8 cellular contexts compared by ENCODE assay signal in genomic region chr15:62392411-62392810, GRCh38. TPM values are rescaled to one million over a fixed set of nuclear protein-coding genes. Genes with fewer than 3 reads are reported as not detected.
DNase-seq lines count a peak whose midpoint lies in the region; ATAC-seq, FAIRE-seq and TF ChIP-seq lines count a peak whose summit lies in the region.

No MANE protein-coding gene starts in this region.

- no peak for TF ChIP-seq RAD21 in GM12878 (IDR thresholded peaks at IDR 0.05; ENCODE audit: insufficient read depth, low read depth, low read length)

- H3K79me2 ChIP-seq in GM12878 (ENCODE audit: control insufficient read depth, insufficient read depth, low read length), result peaks cover 2% of the 10 kb centered on the region

- RAD21 ChIA-PET in GM12878 (lab: Charles Lee; ENCODE audit: unreplicated experiment), result interaction anchor here (1.1 to 1.4 kb wide), 2 partner anchors 104 to 350 kb away, joined by 3 to 4 read pairs; no protein-coding TSS in a partner anchor

- CTCF ChIA-PET in A673 (lab: Charles Lee), result no interaction called here
- CTCF ChIA-PET in GM12878 (lab: Yijun Ruan, JAX), result interaction anchor here (0.8 kb wide), 1 partner anchor 161 kb away, joined by 3 read pairs; no protein-coding TSS in a partner anchor
- CTCF ChIA-PET in GM10248 (lab: Yijun Ruan, JAX), result interaction anchor here (1.1 to 2.8 kb wide), 5 partner anchors 8 to 51 kb away, joined by 3 to 7 read pairs (median 5); no protein-coding TSS in a partner anchor

- no peaks in the 10 kb centered on the region for H4K20me1 ChIP-seq in GM12878 (ENCODE audit: control insufficient read depth, insufficient read depth)

- in situ Hi-C loops in GM12878 (cut with MboI), result no loop called here

- ATAC-seq in GM12878, result no peak
- no peak for ATAC-seq in thoracic aorta (ENCODE audit: insufficient number of reproducible peaks, low FRiP score, low read depth)

- SMC1A ChIA-PET in GM12878 (lab: Charles Lee; ENCODE audit: uncharacterized antibody, unreplicated experiment), result interaction anchor here (1.0 kb wide), 1 partner anchor 8 kb away, joined by 3 read pairs; no protein-coding TSS in a partner anchor

- no peak for FAIRE-seq in GM12878 (lab: Jason Lieb, UNC)

- H3K27me3 ChIP-seq in A673 (replicated peaks; ENCODE audit: insufficient read depth, low read depth, low read length, poor library complexity) (peaks cover 22% of the 10 kb centered on the region), GM12878 (replicated peaks in 1 of 2; ENCODE audit: control insufficient read depth in 2 of 2, insufficient read depth in 2 of 2, low read length in 1 of 2) (peaks cover 1 to 7% of the 10 kb centered on the region in 2 experiments; a peak in 3 of 4 replicates), thoracic aorta (replicated peaks; ENCODE audit: insufficient read depth) (no peaks in the 10 kb centered on the region)

- H3K36me3 ChIP-seq in A673 (ENCODE audit: insufficient read depth, low read length, poor library complexity, severe bottlenecking) (no peaks in the 10 kb centered on the region), GM12878 (ENCODE audit: control insufficient read depth in 2 of 2, insufficient read depth in 2 of 2, low read length in 1 of 2) (no peaks in the 10 kb centered on the region; a peak in 1 of 4 replicates), thoracic aorta (no peaks in the 10 kb centered on the region)

- H3K4me1 ChIP-seq in A673 (ENCODE audit: insufficient read depth, low read length, poor library complexity, severe bottlenecking), result peaks cover 4% of the 10 kb centered on the region
- H3K4me1 ChIP-seq in GM12878 (ENCODE audit: control insufficient read depth, insufficient read depth, low read length), result peaks cover 6% of the 10 kb centered on the region
- H3K4me1 ChIP-seq in thoracic aorta (ENCODE audit: control insufficient read depth in 1 of 2, low read depth in 2 of 2), result peaks cover 8 to 37% of the 10 kb centered on the region in 2 donors

- BruUV-seq in A673 (replicated peaks; lab: Mats Ljungman, UMichigan) (no TSS peak), GM12878 (replicated peaks; lab: Mats Ljungman, UMichigan) (no TSS peak)

- TF ChIP-seq POLR2A in GM12878 (IDR thresholded peaks at IDR 0.05; ENCODE audit: low read depth, low read length), result no peak

- intact Hi-C loops in A673 (cut with micrococcal nuclease; ENCODE audit: unreplicated experiment), result loop anchor here (10.0 kb wide), 1 partner anchor 142 kb away; no protein-coding TSS in a partner anchor
- intact Hi-C loops in GM12878 (cut with micrococcal nuclease; ENCODE audit: unreplicated experiment), result no loop called here

- DNase-seq in A673 (ENCODE audit: low spot score) (no peak), HT1080 (ENCODE audit: low read depth) (peak; percentile 43), GM12878 (ENCODE audit: low read depth, low spot score) (no peak), kidney tubule cell (ENCODE audit: low spot score) (peak; percentile 59), thoracic aorta (ENCODE audit: low spot score) (no peak), GM10248 (ENCODE audit: extremely low spot score) (no peak), NCI-H1105 (lab: John Stamatoyannopoulos, UW) (no peak), cerebellar nuclear complex (lab: John Stamatoyannopoulos, UW) (no peak)

- no peak for TF ChIP-seq EP300 in GM12878 (IDR thresholded peaks at IDR 0.05; ENCODE audit: borderline replicate concordance in 1 of 2, control insufficient read depth in 1 of 2, low read depth in 2 of 2, low read length in 2 of 2)

- H3K9me3 ChIP-seq in A673 (ENCODE audit: low read depth, low read length, poor library complexity, severe bottlenecking) (no peaks in the 10 kb centered on the region), GM12878 (replicated peaks; ENCODE audit: control insufficient read depth, insufficient read depth, low read length) (no peaks in the 10 kb centered on the region; the same call in 2 of the 3 replicates), thoracic aorta (no peaks in the 10 kb centered on the region)

- H3K27ac ChIP-seq in A673 (ENCODE audit: low read depth, low read length, poor library complexity, severe bottlenecking), result no peak overlapping the region
- H3K27ac ChIP-seq in GM12878 (ENCODE audit: control insufficient read depth, insufficient read depth), result no peak overlapping the region
- peak overlapping the region; percentile 83 for H3K27ac ChIP-seq in thoracic aorta

- peak overlapping the region; percentile 99 for H3K4me2 ChIP-seq in GM12878 (ENCODE audit: control insufficient read depth, insufficient read depth)

- H2AFZ ChIP-seq in GM12878 (ENCODE audit: control insufficient read depth, low read depth, low read length), result no peak overlapping the region

- 14% methylated on average over 9 of the region's 9 CpGs for WGBS in GM12878 (ENCODE audit: insufficient coverage, insufficient replicate concordance, low lambda C conversion rate, missing lambda C conversion rate)

- no peak overlapping the region for H3K9ac ChIP-seq in GM12878 (ENCODE audit: control insufficient read depth, insufficient read depth, low read length)

- POLR2A ChIA-PET in A673 (lab: Charles Lee; ENCODE audit: low non-redundant PET), result no interaction called here
- POLR2A ChIA-PET in GM12878 (lab: Charles Lee), result no interaction called here
- POLR2A ChIA-PET in GM10248 (lab: Yijun Ruan, JAX), result no interaction called here

- TF ChIP-seq CTCF in A673 (conservative IDR thresholded peaks at IDR 0.05; ENCODE audit: low read depth, low read length) (no peak), GM12878 (IDR thresholded peaks at IDR 0.05 in 2 of 3, conservative IDR thresholded peaks at IDR 0.05 in 1 of 3; ENCODE audit: control insufficient read depth in 2 of 3, extremely low read depth in 1 of 3, insufficient read depth in 1 of 3, low read depth in 3 of 3, low read length in 3 of 3) (no peak), thoracic aorta (IDR thresholded peaks at IDR 0.05) (no peak), GM10248 (IDR thresholded peaks at IDR 0.05; ENCODE audit: control extremely low read depth, extremely low read depth, low read depth, missing control alignments) (no peak)

- H3K4me3 ChIP-seq in A673 (ENCODE audit: low read depth, low read length, poor library complexity, severe bottlenecking) (peak overlapping the region; percentile 90), GM12878 (no peak overlapping the region; the same call in 1 of the 2 replicates), thoracic aorta (peak overlapping the region; percentile 98)

TF ChIP-seq in GM12878, 131 proteins besides CTCF, POLR2A, EP300 and RAD21:
- TF ChIP-seq MYC (IDR thresholded peaks at IDR 0.05; ENCODE audit: insufficient read depth, insufficient read length, insufficient replicate concordance, low read length, severe bottlenecking) (no peak), ATF7 (IDR thresholded peaks at IDR 0.05; ENCODE audit: low read depth) (peak; percentile 83), RUNX3 (IDR thresholded peaks at IDR 0.05; ENCODE audit: low read length) (peak; percentile 61)

RNA-seq across cellular contexts. Expression of gene TLN2, which starts 2.1 kb away (rescaled TPM):
- total RNA-seq in A673 (2021) (6.4 and 8.0 TPM in 2 replicates), GM12878 (2014; rRNA removed) (1.0 and 1.4 TPM in 2 replicates), GM12878 (2014; rRNA removed; fragmentation: Illumina TruSeq; extraction: Trizol) (0.37 and 1.0 TPM in 2 replicates), GM12878 (2021) (0.80 and 1.0 TPM in 2 replicates), thoracic aorta (10 to 100 TPM; 41.2 to 63.8 TPM)
- total RNA-seq in HT1080 (2014; rRNA removed; shearing (Covaris generic)), result 32.9 and 34.2 TPM in 2 replicates
- polyA plus RNA-seq in HT1080 (2015; cell fraction: cytosol; rRNA removed), result 12.8 and 18.0 TPM in 2 replicates
- 18.2 and 25.5 TPM in 2 replicates for polyA plus RNA-seq in HT1080 (2015; cell fraction: nucleus; rRNA removed)
- total RNA-seq in GM12878 (2013; cell fraction: nucleolus; rRNA removed), result 1.5 and 2.4 TPM in 2 replicates
- 0.39 TPM for polyA plus RNA-seq in GM12878 (2011; ENCODE audit: low read depth)
- polyA plus RNA-seq in GM12878 (2011; rRNA removed) (0.49 and 0.76 TPM in 2 replicates), GM12878 (2014; fragmentation: Illumina TruSeq; extraction: Trizol) (0.38 TPM in 2 replicates), GM12878 (2014; fragmentation: Nextera tagmentation; extraction: Ambion mirVana) (under 1 TPM; 0.31 to 0.56 TPM), GM12878 (2014; rRNA removed) (0.24 and 0.44 TPM in 2 replicates), GM12878 (2016; fragmentation: Nextera tagmentation; extraction: Ambion mirVana) (1 to 10 TPM in 1 of 2 experiments, under 1 TPM in 1; 0.56 to 1.6 TPM)
- 0.57 and 0.64 TPM in 2 replicates for polyA plus RNA-seq in GM12878 (2011; cell fraction: cytosol; rRNA removed)
- polyA plus RNA-seq in GM12878 (2011; cell fraction: nucleus; rRNA removed), result 1.4 and 1.6 TPM in 2 replicates
- 0.31 and 0.38 TPM in 2 replicates for polyA plus RNA-seq in GM12878 (2012)
- 2.6 and 2.9 TPM in 2 replicates for polyA minus RNA-seq in GM12878 (2011; rRNA and poly(A)+ RNA removed)
- 0.80 and 0.94 TPM in 2 replicates for polyA minus RNA-seq in GM12878 (2011; cell fraction: cytosol; rRNA and poly(A)+ RNA removed)
- polyA minus RNA-seq in GM12878 (2011; cell fraction: nucleus; rRNA and poly(A)+ RNA removed), result 3.9 and 4.6 TPM in 2 replicates

Comparison
In these comparisons a context has a peak if more than half of its experiments do, and no peak if none do; other contexts are left out.
1. DNase-seq: peak in HT1080 (single experiment) and kidney tubule cell (single experiment); none in A673 (single experiment), GM12878 (single experiment), thoracic aorta (single experiment), GM10248 (single experiment), NCI-H1105 (single experiment) and cerebellar nuclear complex (0 of 2).
2. H3K27ac ChIP-seq: peak in thoracic aorta (2 of 2); none in A673 (single experiment) and GM12878 (single experiment).